11 cellular contexts compared by ENCODE assay signal in genomic region chr7:46369933-46370654, GRCh38.
A peak's percentile ranks its signal among the peaks of the same experiment; 100 is the strongest.
DNase-seq lines count a peak whose midpoint lies in the region; TF ChIP-seq lines count a peak whose summit lies in the region.
"Had no signal": no experiment of that assay in that cellular context is flagged by ENCODE, and none has a peak within 500 bp of the region (broad histone marks: within the 10 kb centered on the region; RNA-seq: fewer than 3 reads in every experiment).

No MANE protein-coding gene starts in this region.

- H3K9me3 Mint-ChIP-seq in chondrocyte (ENCODE audit: low read depth) (peaks cover 15% of the 10 kb centered on the region), osteocyte (ENCODE audit: unreplicated experiment) (peaks cover 5% of the 10 kb centered on the region)

- H3K4me1 Mint-ChIP-seq in chondrocyte (ENCODE audit: low read depth) (peaks cover 13% of the 10 kb centered on the region), osteocyte (ENCODE audit: unreplicated experiment) (peaks cover 20% of the 10 kb centered on the region)

- no peak overlapping the region for H3K27ac Mint-ChIP-seq in chondrocyte (ENCODE audit: unreplicated experiment)
- H3K27ac Mint-ChIP-seq in osteocyte (ENCODE audit: unreplicated experiment) = peak overlapping the region; percentile 75

- TF ChIP-seq CTCF in chondrocyte (IDR thresholded peaks at IDR 0.05) = peak; percentile 31
- TF ChIP-seq CTCF in osteocyte (IDR thresholded peaks at IDR 0.05) = no peak

- DNase-seq in EL = peak; percentile 93
- DNase-seq in NCI-H226 = peak; percentile 66
- no peak for DNase-seq in chondrocyte (ENCODE audit: low spot score)
- no peak for DNase-seq in osteocyte (ENCODE audit: extremely low spot score, unreplicated experiment)
- no peak for DNase-seq in NCI-H2227 treated with DMSO at 0.1 percent for 48 hours (lab: John Stamatoyannopoulos, UW)
- DNase-seq in stimulated activated CD4-positive, alpha-beta T cell treated with anti-CD3 and anti-CD28 coated beads, Interleukin-4, amount 100 ng/mL, for 1 hour = no peak
- no peak for DNase-seq in iPS-NIHi11 (ENCODE audit: low spot score)
- DNase-seq: DMS79 treated with DMSO at 0.1 percent for 48 hours, gastrocnemius medialis, NCI-H774, T-helper 9 cell had no signal

- H3K27me3 Mint-ChIP-seq in chondrocyte (ENCODE audit: low read depth) = no peaks in the 10 kb centered on the region
- H3K27me3 Mint-ChIP-seq in osteocyte (ENCODE audit: unreplicated experiment) = no peaks in the 10 kb centered on the region

- peaks cover 2% of the 10 kb centered on the region for H3K36me3 Mint-ChIP-seq in chondrocyte (ENCODE audit: low read depth)
- H3K36me3 Mint-ChIP-seq in osteocyte (ENCODE audit: unreplicated experiment) = peaks cover 8% of the 10 kb centered on the region

- H3K4me3 Mint-ChIP-seq in chondrocyte (ENCODE audit: unreplicated experiment) (no peak overlapping the region), osteocyte (ENCODE audit: unreplicated experiment) (no peak overlapping the region)

Comparison
In these comparisons a context has a peak if more than half of its experiments do, and no peak if none do; other contexts are left out.
1. DNase-seq: peak in EL (single experiment) and NCI-H226 (single experiment); none in chondrocyte (single experiment), osteocyte (single experiment), NCI-H2227 treated with DMSO at 0.1 percent for 48 hours (single experiment), stimulated activated CD4-positive, alpha-beta T cell treated with anti-CD3 and anti-CD28 coated beads, Interleukin-4, amount 100 ng/mL, for 1 hour (single experiment) and iPS-NIHi11 (single experiment).